In the genomic region with DNA sequence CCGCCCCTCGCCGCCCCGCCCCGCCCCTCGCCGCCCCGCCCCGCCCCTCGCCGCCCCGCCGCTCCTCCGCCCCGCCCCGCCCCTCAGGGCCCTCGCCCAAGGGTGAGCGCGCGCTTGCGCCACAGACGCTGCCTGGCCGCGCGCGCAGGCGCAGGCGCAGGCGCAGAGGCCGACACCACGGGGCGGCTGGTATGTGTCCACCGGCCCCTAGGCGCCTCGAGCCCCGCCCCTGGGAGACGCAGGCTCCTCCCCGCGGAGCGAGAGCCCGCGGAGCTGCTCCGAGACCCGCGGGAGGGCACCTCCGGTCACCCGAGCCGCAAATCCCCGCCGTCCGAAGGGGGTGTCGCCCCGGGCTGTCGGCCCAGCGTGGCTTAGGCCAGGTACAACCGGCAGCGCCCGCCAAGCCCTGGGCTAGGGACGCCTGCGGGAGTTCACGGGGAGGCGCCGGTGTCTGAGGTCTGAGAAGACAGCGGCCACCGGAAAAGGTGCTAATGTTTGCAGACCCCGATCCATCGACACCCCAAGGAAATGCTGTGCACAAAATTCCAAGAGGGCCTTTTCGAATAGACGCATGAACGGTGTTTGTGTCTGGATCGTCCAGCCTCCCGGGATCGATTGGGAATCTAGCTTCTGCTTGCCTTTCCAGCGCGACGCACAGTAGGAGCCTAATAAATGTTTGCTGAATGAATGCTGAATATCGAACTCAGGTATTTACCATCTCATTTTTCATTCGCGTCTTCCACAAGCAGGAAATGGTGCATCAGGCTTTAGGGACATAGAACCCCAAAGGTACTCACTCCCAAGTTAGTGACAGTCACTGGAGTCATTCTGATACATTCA, we compare ENCODE assay signal across 8 cellular contexts. TPM values are rescaled to one million over a fixed set of nuclear protein-coding genes. Genes with fewer than 3 reads are reported as not detected.
DNase-seq lines count a peak whose midpoint lies in the region; ATAC-seq and TF ChIP-seq lines count a peak whose summit lies in the region.

No MANE protein-coding gene starts in this region.

- no peaks in the 10 kb centered on the region for H3K9me3 ChIP-seq in NT2/D1 (ENCODE audit: insufficient read depth, low read length)
- H3K9me3 ChIP-seq in mucosa of descending colon: no peaks in the 10 kb centered on the region

- ATAC-seq in GM21360 (IDR thresholded peaks at IDR 0.05; ENCODE audit: unreplicated experiment) (peak; percentile 75), mucosa of descending colon (peak; percentile 94)

- no peak for TF ChIP-seq CTCF in epithelial cell of esophagus (IDR thresholded peaks at IDR 0.05; ENCODE audit: insufficient read depth, low read depth, low read length, missing control alignments)
- no peak for TF ChIP-seq CTCF in mucosa of descending colon (IDR thresholded peaks at IDR 0.05)

- H3K4me3 ChIP-seq in NT2/D1 (ENCODE audit: insufficient read length, low read depth) (peak overlapping the region; percentile 37), epithelial cell of esophagus (ENCODE audit: low read length) (peak overlapping the region; percentile 66), mucosa of descending colon (peak overlapping the region; percentile 30)

- intact Hi-C loops in mucosa of descending colon (cut with DNase I, micrococcal nuclease): no loop called here

- H3K36me3 ChIP-seq in NT2/D1 (ENCODE audit: insufficient read depth, insufficient read length, low read length): peaks cover 7% of the 10 kb centered on the region
- H3K36me3 ChIP-seq in mucosa of descending colon (ENCODE audit: low read depth): no peaks in the 10 kb centered on the region

- DNase-seq in COLO668 (lab: John Stamatoyannopoulos, UW; ENCODE audit: unreplicated experiment) (peak; percentile 97), HT-29 (ENCODE audit: low spot score) (peak; percentile 94), NT2/D1 (ENCODE audit: low read depth, low spot score) (peak; percentile 54), activated T-cell treated with anti-CD3 and anti-CD28 coated beads for 1 hour (ENCODE audit: low read depth) (peak; percentile 76), epithelial cell of esophagus (ENCODE audit: low read depth) (peak; percentile 84), mucosa of descending colon (peak; percentile 88 to 95 (median 93))
- peak; percentile 79 to 80 for DNase-seq in stimulated activated CD8-positive, alpha-beta memory T cell treated with anti-CD3 and anti-CD28 coated beads, Interleukin-2, amount 100 ng/mL, for 48 hours (ENCODE audit: low read depth in 2 of 2)

- H3K9ac ChIP-seq in NT2/D1 (ENCODE audit: insufficient read length, low read depth): peak overlapping the region; percentile 61

- H3K27me3 ChIP-seq in NT2/D1 (ENCODE audit: insufficient read depth, insufficient read length): no peaks in the 10 kb centered on the region

- H3K4me1 ChIP-seq in NT2/D1 (ENCODE audit: insufficient read depth, insufficient read length) (no peaks in the 10 kb centered on the region), mucosa of descending colon (ENCODE audit: low read depth) (peaks cover 5% of the 10 kb centered on the region)

RNA-seq across cellular contexts. Expression of gene CCNQ, which starts 0.5 kb away (rescaled TPM):
- 107 and 122 TPM in 2 replicates for total RNA-seq in HT-29 (2014; rRNA removed; shearing (Covaris generic))
- total RNA-seq in mucosa of descending colon: 10 to 100 TPM; 13.1 to 19.9 (median 16.0) TPM

RNA-seq across cellular contexts. Expression of gene DUSP9, which starts 47.6 kb away (rescaled TPM):
- not detected in 2 replicates for total RNA-seq in HT-29 (2014; rRNA removed; shearing (Covaris generic))
- not detected for total RNA-seq in mucosa of descending colon

Comparison
In these comparisons a context has a peak if more than half of its experiments do, and no peak if none do; other contexts are left out.
1. Peak in every context shown above with its lines: DNase-seq, ATAC-seq and H3K4me3 ChIP-seq.